8 cellular contexts compared by ENCODE assay signal in genomic region chr6:40308533-40309306, GRCh38.
DNase-seq lines count a peak whose midpoint lies in the region; ATAC-seq and TF ChIP-seq lines count a peak whose summit lies in the region.

No MANE protein-coding gene starts in this region.

- H3K4me3 ChIP-seq in PC-9, result no peak overlapping the region

- no peak overlapping the region for H3K4me3 Mint-ChIP-seq in progenitor cell of endocrine pancreas (ENCODE audit: low read depth)

- DNase-seq in CMK (ENCODE audit: low read depth), result peak; percentile 48
- DNase-seq in PC-9, result peak in 1 of 2 experiments; percentile 13
- peak in 3 of 4 experiments; percentile 5 to 28 (median 26) for DNase-seq in activated naive CD4-positive, alpha-beta T cell (lab: John Stamatoyannopoulos, UW)
- DNase-seq in glomerular visceral epithelial cell (ENCODE audit: extremely low spot score), result peak; percentile 31
- peak; percentile 80 for DNase-seq in progenitor cell of endocrine pancreas (ENCODE audit: low spot score, unreplicated experiment)
- no peak for DNase-seq in GF-D8 (lab: John Stamatoyannopoulos, UW)

- H2AFZ ChIP-seq in PC-9, result no peak overlapping the region

- TF ChIP-seq CTCF in PC-9 (conservative IDR thresholded peaks at IDR 0.05), result peak; percentile 92
- TF ChIP-seq CTCF in progenitor cell of endocrine pancreas (IDR thresholded peaks at IDR 0.05; ENCODE audit: unreplicated experiment), result peak; percentile 88

- CTCF ChIA-PET in PC-9 (lab: Charles Lee), result no interaction called here

- no peaks in the 10 kb centered on the region for H4K20me1 ChIP-seq in PC-9 (ENCODE audit: insufficient read depth)

- H3F3A ChIP-seq in PC-9 (ENCODE audit: insufficient read depth, low read depth), result no peaks in the 10 kb centered on the region

- intact Hi-C loops in PC-9 (cut with micrococcal nuclease; ENCODE audit: unreplicated experiment), result loop anchor here (2.0 kb wide), 1 partner anchor 932 kb away; no protein-coding TSS in a partner anchor

- H3K27ac Mint-ChIP-seq in progenitor cell of endocrine pancreas, result no peak overlapping the region

- H3K79me2 ChIP-seq in PC-9 (ENCODE audit: low read depth), result no peaks in the 10 kb centered on the region

- peaks cover 23% of the 10 kb centered on the region for H3K27me3 ChIP-seq in PC-9 (ENCODE audit: insufficient read depth, low read depth)

- BruUV-seq in PC-9 (replicated peaks; lab: Mats Ljungman, UMichigan), result no TSS peak

- H3K4me1 Mint-ChIP-seq in progenitor cell of endocrine pancreas (ENCODE audit: low read depth), result no peaks in the 10 kb centered on the region

- ATAC-seq in HG02798 (IDR thresholded peaks at IDR 0.05; ENCODE audit: poor library complexity, unreplicated experiment), result peak; percentile 39
- no peak for ATAC-seq in GM19395 (IDR thresholded peaks at IDR 0.05; ENCODE audit: unreplicated experiment)

- H3K9me3 ChIP-seq in PC-9 (ENCODE audit: insufficient read depth, low read depth), result no peaks in the 10 kb centered on the region

- H3K36me3 Mint-ChIP-seq in progenitor cell of endocrine pancreas (ENCODE audit: insufficient read depth), result no peaks in the 10 kb centered on the region

- no peaks in the 10 kb centered on the region for H3K36me3 ChIP-seq in PC-9 (ENCODE audit: low read depth)

- POLR2A ChIA-PET in PC-9 (lab: Charles Lee; ENCODE audit: unreplicated experiment), result no interaction called here

- peaks cover 26% of the 10 kb centered on the region for H3K27me3 Mint-ChIP-seq in progenitor cell of endocrine pancreas

- no peak overlapping the region for H3K4me2 ChIP-seq in PC-9

- no peaks in the 10 kb centered on the region for H3K9me2 ChIP-seq in PC-9 (ENCODE audit: insufficient read depth)

- H3K9me3 Mint-ChIP-seq in progenitor cell of endocrine pancreas (ENCODE audit: low read depth), result no peaks in the 10 kb centered on the region

- no peaks in the 10 kb centered on the region for H3K4me1 ChIP-seq in PC-9 (replicated peaks; ENCODE audit: insufficient read depth)

- no peak overlapping the region for H3K27ac ChIP-seq in PC-9
